ENCODE assay signal across 1 cellular context in the genomic region with DNA sequence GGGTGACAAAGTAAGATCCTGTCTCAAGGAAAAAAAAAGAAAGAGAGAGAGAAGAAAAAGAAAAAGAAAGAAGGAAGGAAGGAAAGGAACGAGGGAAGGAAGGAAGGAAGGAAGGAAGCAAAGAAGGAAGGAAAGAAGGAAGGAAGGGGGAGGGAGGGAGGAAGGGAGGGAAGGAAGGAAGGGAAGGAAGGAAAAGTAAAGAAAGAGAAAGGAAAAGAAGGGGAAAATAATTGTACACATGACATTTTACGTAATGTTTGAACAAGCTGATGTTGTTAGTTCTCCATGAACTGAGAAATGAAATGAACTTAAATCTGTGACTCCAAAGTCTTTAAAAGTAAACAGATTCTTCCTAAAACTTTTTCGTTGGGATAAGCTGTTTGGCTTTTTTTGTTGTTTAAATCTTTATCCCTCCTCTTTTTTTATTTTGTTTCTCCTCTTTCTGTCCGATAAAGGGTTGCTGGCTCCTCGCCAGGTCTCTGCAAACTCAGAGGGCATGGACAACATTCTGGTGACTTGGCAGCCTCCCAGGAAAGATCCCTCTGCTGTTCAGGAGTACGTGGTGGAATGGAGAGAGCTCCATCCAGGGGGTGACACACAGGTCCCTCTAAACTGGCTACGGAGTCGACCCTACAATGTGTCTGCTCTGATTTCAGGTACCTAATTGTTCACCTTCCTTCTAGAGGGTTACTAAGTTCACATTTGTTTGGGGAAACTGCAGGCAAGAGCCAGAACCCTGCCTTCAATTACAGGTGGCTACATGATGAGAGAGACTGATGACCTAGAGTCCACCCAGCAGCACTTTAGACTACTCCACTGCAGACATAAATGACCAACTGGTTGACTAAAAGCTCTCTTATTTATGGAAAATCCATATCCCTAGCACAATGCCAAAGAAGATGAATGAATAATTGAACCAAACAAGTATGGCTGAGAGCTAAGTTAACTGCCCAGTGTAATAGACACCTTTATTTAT.
A peak's percentile ranks its signal among the peaks of the same experiment; 100 is the strongest.
TF ChIP-seq lines count a peak whose summit lies in the region.

No MANE protein-coding gene starts in this region.

TF ChIP-seq in HEK293, 187 proteins besides CTCF, POLR2A, EP300 and RAD21 (continued from another document and continues in another):
- TF ChIP-seq PRDM6 (tag by site-specific recombination; IDR thresholded peaks at IDR 0.05) (0 out of 2 replicates have a peak, but pooled peaks have one; percentile 6), ZNF350 (tag by site-specific recombination; IDR thresholded peaks at IDR 0.05) (no peak), ZNF121 (tag by site-specific recombination; IDR thresholded peaks at IDR 0.05) (no peak), ZNF292 (tag by site-specific recombination; IDR thresholded peaks at IDR 0.05; ENCODE audit: borderline replicate concordance, low read depth) (no peak), ZNF223 (tag by site-specific recombination; IDR thresholded peaks at IDR 0.05) (no peak), ZNF558 (tag by site-specific recombination; IDR thresholded peaks at IDR 0.05) (peak; percentile 39; the same call in 1 of the 2 replicates), OVOL3 (tag by site-specific recombination; IDR thresholded peaks at IDR 0.05) (no peak), ZNF600 (tag by site-specific recombination; IDR thresholded peaks at IDR 0.05) (peak; percentile 91), ZNF146 (tag by site-specific recombination; IDR thresholded peaks at IDR 0.05) (no peak), ZNF324 (tag by site-specific recombination; IDR thresholded peaks at IDR 0.05) (no peak), ZNF19 (tag by site-specific recombination; IDR thresholded peaks at IDR 0.05; ENCODE audit: low read depth) (no peak), ZFP41 (tag by site-specific recombination; IDR thresholded peaks at IDR 0.05; ENCODE audit: borderline replicate concordance) (no peak), KLF16 (tag by site-specific recombination; IDR thresholded peaks at IDR 0.05) (no peak), ZNF548 (tag by site-specific recombination; IDR thresholded peaks at IDR 0.05) (no peak), ZFP3 (tag by site-specific recombination; IDR thresholded peaks at IDR 0.05; ENCODE audit: low read depth) (no peak), ZNF677 (tag by site-specific recombination; IDR thresholded peaks at IDR 0.05) (no peak), SCRT1 (tag by site-specific recombination; IDR thresholded peaks at IDR 0.05; ENCODE audit: borderline replicate concordance) (no peak), ZBTB10 (tag by site-specific recombination; IDR thresholded peaks at IDR 0.05) (0 out of 2 replicates have a peak, but pooled peaks have one; percentile 43), ZNF280D (tag by site-specific recombination; IDR thresholded peaks at IDR 0.05) (no peak), ZNF629 (tag by site-specific recombination; IDR thresholded peaks at IDR 0.05) (no peak), ZNF211 (tag by site-specific recombination; IDR thresholded peaks at IDR 0.05; ENCODE audit: low read depth) (no peak), ZBTB48 (tag by site-specific recombination; IDR thresholded peaks at IDR 0.05) (no peak), ZNF114 (tag by site-specific recombination; IDR thresholded peaks at IDR 0.05) (no peak), ZNF274 (IDR thresholded peaks at IDR 0.05; ENCODE audit: low read length) (no peak), ZNF274 (tag by site-specific recombination; IDR thresholded peaks at IDR 0.05; ENCODE audit: borderline replicate concordance) (no peak), ZNF776 (tag by site-specific recombination; IDR thresholded peaks at IDR 0.05; ENCODE audit: borderline replicate concordance) (no peak), PRDM1 (tag by site-specific recombination; IDR thresholded peaks at IDR 0.05) (peak; percentile 94), ZNF561 (tag by site-specific recombination; IDR thresholded peaks at IDR 0.05; ENCODE audit: borderline replicate concordance) (0 out of 2 replicates have a peak, but pooled peaks have one; percentile 32), ZNF555 (tag by site-specific recombination; conservative IDR thresholded peaks at IDR 0.05) (no peak), KLF7 (tag by site-specific recombination; IDR thresholded peaks at IDR 0.05; ENCODE audit: borderline replicate concordance) (no peak), GLI2 (tag by site-specific recombination; IDR thresholded peaks at IDR 0.05; ENCODE audit: borderline replicate concordance, low read depth) (no peak), ZNF366 (tag by site-specific recombination; conservative IDR thresholded peaks at IDR 0.05) (peak; percentile 99)
- TF ChIP-seq, protein P1, sequence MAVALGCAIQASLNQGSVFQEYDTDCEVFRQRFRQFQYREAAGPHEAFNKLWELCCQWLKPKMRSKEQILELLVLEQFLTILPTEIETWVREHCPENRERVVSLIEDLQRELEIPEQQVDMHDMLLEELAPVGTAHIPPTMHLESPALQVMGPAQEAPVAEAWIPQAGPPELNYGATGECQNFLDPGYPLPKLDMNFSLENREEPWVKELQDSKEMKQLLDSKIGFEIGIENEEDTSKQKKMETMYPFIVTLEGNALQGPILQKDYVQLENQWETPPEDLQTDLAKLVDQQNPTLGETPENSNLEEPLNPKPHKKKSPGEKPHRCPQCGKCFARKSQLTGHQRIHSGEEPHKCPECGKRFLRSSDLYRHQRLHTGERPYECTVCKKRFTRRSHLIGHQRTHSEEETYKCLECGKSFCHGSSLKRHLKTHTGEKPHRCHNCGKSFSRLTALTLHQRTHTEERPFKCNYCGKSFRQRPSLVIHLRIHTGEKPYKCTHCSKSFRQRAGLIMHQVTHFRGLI (tag by site-specific recombination; IDR thresholded peaks at IDR 0.05), result no peak
- TF ChIP-seq, protein P2, sequence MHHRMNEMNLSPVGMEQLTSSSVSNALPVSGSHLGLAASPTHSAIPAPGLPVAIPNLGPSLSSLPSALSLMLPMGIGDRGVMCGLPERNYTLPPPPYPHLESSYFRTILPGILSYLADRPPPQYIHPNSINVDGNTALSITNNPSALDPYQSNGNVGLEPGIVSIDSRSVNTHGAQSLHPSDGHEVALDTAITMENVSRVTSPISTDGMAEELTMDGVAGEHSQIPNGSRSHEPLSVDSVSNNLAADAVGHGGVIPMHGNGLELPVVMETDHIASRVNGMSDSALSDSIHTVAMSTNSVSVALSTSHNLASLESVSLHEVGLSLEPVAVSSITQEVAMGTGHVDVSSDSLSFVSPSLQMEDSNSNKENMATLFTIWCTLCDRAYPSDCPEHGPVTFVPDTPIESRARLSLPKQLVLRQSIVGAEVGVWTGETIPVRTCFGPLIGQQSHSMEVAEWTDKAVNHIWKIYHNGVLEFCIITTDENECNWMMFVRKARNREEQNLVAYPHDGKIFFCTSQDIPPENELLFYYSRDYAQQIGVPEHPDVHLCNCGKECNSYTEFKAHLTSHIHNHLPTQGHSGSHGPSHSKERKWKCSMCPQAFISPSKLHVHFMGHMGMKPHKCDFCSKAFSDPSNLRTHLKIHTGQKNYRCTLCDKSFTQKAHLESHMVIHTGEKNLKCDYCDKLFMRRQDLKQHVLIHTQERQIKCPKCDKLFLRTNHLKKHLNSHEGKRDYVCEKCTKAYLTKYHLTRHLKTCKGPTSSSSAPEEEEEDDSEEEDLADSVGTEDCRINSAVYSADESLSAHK (tag by site-specific recombination; IDR thresholded peaks at IDR 0.05), result no peak
- TF ChIP-seq, protein P3, sequence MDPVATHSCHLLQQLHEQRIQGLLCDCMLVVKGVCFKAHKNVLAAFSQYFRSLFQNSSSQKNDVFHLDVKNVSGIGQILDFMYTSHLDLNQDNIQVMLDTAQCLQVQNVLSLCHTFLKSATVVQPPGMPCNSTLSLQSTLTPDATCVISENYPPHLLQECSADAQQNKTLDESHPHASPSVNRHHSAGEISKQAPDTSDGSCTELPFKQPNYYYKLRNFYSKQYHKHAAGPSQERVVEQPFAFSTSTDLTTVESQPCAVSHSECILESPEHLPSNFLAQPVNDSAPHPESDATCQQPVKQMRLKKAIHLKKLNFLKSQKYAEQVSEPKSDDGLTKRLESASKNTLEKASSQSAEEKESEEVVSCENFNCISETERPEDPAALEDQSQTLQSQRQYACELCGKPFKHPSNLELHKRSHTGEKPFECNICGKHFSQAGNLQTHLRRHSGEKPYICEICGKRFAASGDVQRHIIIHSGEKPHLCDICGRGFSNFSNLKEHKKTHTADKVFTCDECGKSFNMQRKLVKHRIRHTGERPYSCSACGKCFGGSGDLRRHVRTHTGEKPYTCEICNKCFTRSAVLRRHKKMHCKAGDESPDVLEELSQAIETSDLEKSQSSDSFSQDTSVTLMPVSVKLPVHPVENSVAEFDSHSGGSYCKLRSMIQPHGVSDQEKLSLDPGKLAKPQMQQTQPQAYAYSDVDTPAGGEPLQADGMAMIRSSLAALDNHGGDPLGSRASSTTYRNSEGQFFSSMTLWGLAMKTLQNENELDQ (tag by site-specific recombination; IDR thresholded peaks at IDR 0.05; ENCODE audit: low read depth), result no peak
- TF ChIP-seq, protein P4, sequence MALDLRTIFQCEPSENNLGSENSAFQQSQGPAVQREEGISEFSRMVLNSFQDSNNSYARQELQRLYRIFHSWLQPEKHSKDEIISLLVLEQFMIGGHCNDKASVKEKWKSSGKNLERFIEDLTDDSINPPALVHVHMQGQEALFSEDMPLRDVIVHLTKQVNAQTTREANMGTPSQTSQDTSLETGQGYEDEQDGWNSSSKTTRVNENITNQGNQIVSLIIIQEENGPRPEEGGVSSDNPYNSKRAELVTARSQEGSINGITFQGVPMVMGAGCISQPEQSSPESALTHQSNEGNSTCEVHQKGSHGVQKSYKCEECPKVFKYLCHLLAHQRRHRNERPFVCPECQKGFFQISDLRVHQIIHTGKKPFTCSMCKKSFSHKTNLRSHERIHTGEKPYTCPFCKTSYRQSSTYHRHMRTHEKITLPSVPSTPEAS (tag by site-specific recombination; IDR thresholded peaks at IDR 0.05), result no peak
- TF ChIP-seq, protein P5, sequence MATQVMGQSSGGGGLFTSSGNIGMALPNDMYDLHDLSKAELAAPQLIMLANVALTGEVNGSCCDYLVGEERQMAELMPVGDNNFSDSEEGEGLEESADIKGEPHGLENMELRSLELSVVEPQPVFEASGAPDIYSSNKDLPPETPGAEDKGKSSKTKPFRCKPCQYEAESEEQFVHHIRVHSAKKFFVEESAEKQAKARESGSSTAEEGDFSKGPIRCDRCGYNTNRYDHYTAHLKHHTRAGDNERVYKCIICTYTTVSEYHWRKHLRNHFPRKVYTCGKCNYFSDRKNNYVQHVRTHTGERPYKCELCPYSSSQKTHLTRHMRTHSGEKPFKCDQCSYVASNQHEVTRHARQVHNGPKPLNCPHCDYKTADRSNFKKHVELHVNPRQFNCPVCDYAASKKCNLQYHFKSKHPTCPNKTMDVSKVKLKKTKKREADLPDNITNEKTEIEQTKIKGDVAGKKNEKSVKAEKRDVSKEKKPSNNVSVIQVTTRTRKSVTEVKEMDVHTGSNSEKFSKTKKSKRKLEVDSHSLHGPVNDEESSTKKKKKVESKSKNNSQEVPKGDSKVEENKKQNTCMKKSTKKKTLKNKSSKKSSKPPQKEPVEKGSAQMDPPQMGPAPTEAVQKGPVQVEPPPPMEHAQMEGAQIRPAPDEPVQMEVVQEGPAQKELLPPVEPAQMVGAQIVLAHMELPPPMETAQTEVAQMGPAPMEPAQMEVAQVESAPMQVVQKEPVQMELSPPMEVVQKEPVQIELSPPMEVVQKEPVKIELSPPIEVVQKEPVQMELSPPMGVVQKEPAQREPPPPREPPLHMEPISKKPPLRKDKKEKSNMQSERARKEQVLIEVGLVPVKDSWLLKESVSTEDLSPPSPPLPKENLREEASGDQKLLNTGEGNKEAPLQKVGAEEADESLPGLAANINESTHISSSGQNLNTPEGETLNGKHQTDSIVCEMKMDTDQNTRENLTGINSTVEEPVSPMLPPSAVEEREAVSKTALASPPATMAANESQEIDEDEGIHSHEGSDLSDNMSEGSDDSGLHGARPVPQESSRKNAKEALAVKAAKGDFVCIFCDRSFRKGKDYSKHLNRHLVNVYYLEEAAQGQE (tag by site-specific recombination; IDR thresholded peaks at IDR 0.05), result no peak
